In the genomic region with DNA sequence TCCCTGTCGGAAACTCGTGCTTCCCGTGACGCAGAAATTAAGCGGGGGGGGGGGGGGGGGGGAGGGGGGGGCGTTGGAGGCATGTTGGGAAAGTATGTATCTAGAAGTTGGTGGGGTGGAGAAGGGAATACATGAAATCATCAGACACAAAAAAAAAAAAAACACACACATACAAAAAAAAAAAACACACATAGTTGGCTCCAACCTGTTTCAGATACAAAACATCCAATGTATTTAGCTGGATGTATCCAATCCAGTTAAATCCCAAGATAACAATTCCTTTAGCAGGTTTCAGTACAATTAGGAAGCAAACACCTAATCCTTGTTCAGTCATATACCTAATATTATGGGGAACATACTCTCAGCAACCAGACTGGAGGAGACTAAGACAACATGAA, we compare ENCODE assay signal across 1 cellular context.
TF ChIP-seq lines count a peak whose summit lies in the region.

No MANE protein-coding gene starts in this region.

TF ChIP-seq in GM12878, 131 proteins besides CTCF, POLR2A, EP300 and RAD21:
- TF ChIP-seq, protein P1, sequence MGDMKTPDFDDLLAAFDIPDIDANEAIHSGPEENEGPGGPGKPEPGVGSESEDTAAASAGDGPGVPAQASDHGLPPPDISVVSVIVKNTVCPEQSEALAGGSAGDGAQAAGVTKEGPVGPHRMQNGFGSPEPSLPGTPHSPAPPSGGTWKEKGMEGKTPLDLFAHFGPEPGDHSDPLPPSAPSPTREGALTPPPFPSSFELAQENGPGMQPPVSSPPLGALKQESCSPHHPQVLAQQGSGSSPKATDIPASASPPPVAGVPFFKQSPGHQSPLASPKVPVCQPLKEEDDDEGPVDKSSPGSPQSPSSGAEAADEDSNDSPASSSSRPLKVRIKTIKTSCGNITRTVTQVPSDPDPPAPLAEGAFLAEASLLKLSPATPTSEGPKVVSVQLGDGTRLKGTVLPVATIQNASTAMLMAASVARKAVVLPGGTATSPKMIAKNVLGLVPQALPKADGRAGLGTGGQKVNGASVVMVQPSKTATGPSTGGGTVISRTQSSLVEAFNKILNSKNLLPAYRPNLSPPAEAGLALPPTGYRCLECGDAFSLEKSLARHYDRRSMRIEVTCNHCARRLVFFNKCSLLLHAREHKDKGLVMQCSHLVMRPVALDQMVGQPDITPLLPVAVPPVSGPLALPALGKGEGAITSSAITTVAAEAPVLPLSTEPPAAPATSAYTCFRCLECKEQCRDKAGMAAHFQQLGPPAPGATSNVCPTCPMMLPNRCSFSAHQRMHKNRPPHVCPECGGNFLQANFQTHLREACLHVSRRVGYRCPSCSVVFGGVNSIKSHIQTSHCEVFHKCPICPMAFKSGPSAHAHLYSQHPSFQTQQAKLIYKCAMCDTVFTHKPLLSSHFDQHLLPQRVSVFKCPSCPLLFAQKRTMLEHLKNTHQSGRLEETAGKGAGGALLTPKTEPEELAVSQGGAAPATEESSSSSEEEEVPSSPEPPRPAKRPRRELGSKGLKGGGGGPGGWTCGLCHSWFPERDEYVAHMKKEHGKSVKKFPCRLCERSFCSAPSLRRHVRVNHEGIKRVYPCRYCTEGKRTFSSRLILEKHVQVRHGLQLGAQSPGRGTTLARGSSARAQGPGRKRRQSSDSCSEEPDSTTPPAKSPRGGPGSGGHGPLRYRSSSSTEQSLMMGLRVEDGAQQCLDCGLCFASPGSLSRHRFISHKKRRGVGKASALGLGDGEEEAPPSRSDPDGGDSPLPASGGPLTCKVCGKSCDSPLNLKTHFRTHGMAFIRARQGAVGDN (IDR thresholded peaks at IDR 0.05), result no peak
- TF ChIP-seq ATF7 (IDR thresholded peaks at IDR 0.05; ENCODE audit: low read depth) (no peak), TAF1 (IDR thresholded peaks at IDR 0.05; ENCODE audit: borderline replicate concordance, low read depth, low read length) (no peak), SP1 (IDR thresholded peaks at IDR 0.05; ENCODE audit: low read depth, low read length) (no peak), CREB1 (IDR thresholded peaks at IDR 0.05; ENCODE audit: low read depth) (no peak), IRF4 (IDR thresholded peaks at IDR 0.05; ENCODE audit: low read depth, low read length) (no peak), GABPA (IDR thresholded peaks at IDR 0.05; ENCODE audit: low read depth) (no peak), BMI1 (IDR thresholded peaks at IDR 0.05; ENCODE audit: borderline replicate concordance) (no peak)
